ENCODE assay signal across 21 cellular contexts in the genomic region with DNA sequence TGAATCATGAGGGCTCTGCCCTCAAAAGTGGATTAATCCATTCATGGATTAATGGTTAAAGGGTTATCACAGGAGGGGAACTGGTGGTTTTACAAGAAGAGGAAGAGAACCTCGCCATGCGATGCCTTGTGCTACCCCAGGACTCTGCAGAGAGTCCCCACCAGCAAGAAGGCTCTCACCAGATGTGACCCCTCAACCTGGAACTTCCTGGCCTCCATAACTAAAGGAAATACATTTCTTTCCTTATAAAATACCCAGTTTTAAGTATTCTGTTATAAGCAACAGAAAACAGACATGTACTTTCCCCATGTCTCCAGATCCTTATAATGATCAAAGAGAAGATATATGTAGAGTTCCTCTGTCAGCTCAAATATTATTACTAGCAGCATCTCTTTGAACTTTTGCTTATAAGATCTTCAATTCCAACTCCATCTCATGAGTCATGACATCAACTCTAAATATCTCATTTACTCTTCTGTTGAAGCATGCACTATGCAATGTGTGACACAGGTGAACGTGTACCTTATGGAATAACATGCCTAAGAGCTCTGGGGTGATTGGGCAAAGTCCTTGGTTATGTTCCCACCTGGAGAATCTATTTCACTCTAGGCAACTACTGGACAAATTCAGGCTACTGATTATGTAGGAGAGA. TPM values are rescaled to one million over a fixed set of nuclear protein-coding genes. Genes with fewer than 3 reads are reported as not detected.
DNase-seq lines count a peak whose midpoint lies in the region; ATAC-seq, FAIRE-seq and TF ChIP-seq lines count a peak whose summit lies in the region.
"Had no signal": no experiment of that assay in that cellular context is flagged by ENCODE, and none has a peak within 500 bp of the region (broad histone marks: within the 10 kb centered on the region; RNA-seq: fewer than 3 reads in every experiment).

No MANE protein-coding gene starts in this region.

- CTCF ChIA-PET in A549 (lab: Yijun Ruan, JAX): interaction anchor here (0.6 to 18.2 kb wide), 8 partner anchors 9 to 130 kb away, joined by 3 to 217 read pairs (median 6); no protein-coding TSS in a partner anchor

- intact Hi-C loops in dorsolateral prefrontal cortex (cut with DNase I): no loop called here

- H3K4me1 ChIP-seq in A549 (peaks cover 71% of the 10 kb centered on the region), mucosa of rectum (ENCODE audit: control insufficient read depth in 2 of 2, insufficient read depth in 2 of 2, low read length in 2 of 2) (peaks cover 33 to 57% of the 10 kb centered on the region in 2 donors)
- H3K4me1 ChIP-seq: uterus had no signal

- H3K36me3 Mint-ChIP-seq in brain: no peaks in the 10 kb centered on the region
- H3K36me3 Mint-ChIP-seq in mesothelial cell of epicardium: no peaks in the 10 kb centered on the region
- H3K36me3 Mint-ChIP-seq: immature natural killer cell had no signal

- H3K27me3 Mint-ChIP-seq in brain: peaks cover 4% of the 10 kb centered on the region
- H3K27me3 Mint-ChIP-seq in mesothelial cell of epicardium (ENCODE audit: low read depth): no peaks in the 10 kb centered on the region

- H3K9me3 Mint-ChIP-seq in brain: no peaks in the 10 kb centered on the region
- no peaks in the 10 kb centered on the region for H3K9me3 Mint-ChIP-seq in mesothelial cell of epicardium
- H3K9me3 Mint-ChIP-seq: activated T-helper 17 cell treated with anti-CD3 and anti-CD28 coated beads, Interleukin-2, amount 50 U/mL, for 72 hours; immature natural killer cell; nephron had no signal

- FAIRE-seq in A549 (lab: Jason Lieb, UNC): no peak

- H3K4me3 Mint-ChIP-seq in brain (no peak overlapping the region), mesothelial cell of epicardium (no peak overlapping the region)
- H3K4me3 Mint-ChIP-seq: activated T-helper 17 cell treated with anti-CD3 and anti-CD28 coated beads, Interleukin-2, amount 50 U/mL, for 72 hours; immature natural killer cell; nephron had no signal

- peak in 1 of 2 experiments; percentile 37 for DNase-seq in A549 (ENCODE audit: low read depth in 1 of 2, low spot score in 1 of 2)
- peak; percentile 40 for DNase-seq in HCEC 1CT
- no peak for DNase-seq in dorsolateral prefrontal cortex
- no peak for DNase-seq in DMS114 treated with DMSO at 0.1 percent for 48 hours (lab: John Stamatoyannopoulos, UW; ENCODE audit: unreplicated experiment)
- DNase-seq in mesothelial cell of epicardium (ENCODE audit: low spot score in 2 of 2, unreplicated experiment in 2 of 2): no peak
- DNase-seq: activated CD4-positive, CD25-positive, alpha-beta regulatory T cell treated with anti-CD3 and anti-CD28 coated beads, Interleukin-2, amount 50 U/mL, for 72 hours; COR-L47; immature natural killer cell; NCI-H2081 treated with DMSO at 0.1 percent for 48 hours; NCI-H524 treated with DMSO at 0.1 percent for 48 hours; OCI-M1; stimulated activated CD4-positive, alpha-beta T cell treated with anti-CD3 and anti-CD28 coated beads, Interleukin-15, amount 100 ng/mL, for 24 hours; stomach had no signal

- H3K27ac Mint-ChIP-seq in brain: peak overlapping the region in 3 of 5 experiments; percentile 71 to 90 (median 75)
- H3K27ac Mint-ChIP-seq in mesothelial cell of epicardium: no peak overlapping the region
- H3K27ac Mint-ChIP-seq: activated T-helper 17 cell treated with anti-CD3 and anti-CD28 coated beads, Interleukin-2, amount 50 U/mL, for 72 hours; immature natural killer cell had no signal

- WGBS in A549 (ENCODE audit: missing lambda C conversion rate): 70% methylated on average over 3 of the region's 3 CpGs

- H3K9me3 ChIP-seq in A549: no peaks in the 10 kb centered on the region
- H3K9me3 ChIP-seq in mucosa of rectum (ENCODE audit: control insufficient read depth in 2 of 2, low read length in 2 of 2): no peaks in the 10 kb centered on the region
- H3K9me3 ChIP-seq: stomach, uterus had no signal

- H3K36me3 ChIP-seq in mucosa of rectum (ENCODE audit: control insufficient read depth in 2 of 2, insufficient read depth in 2 of 2, low read length in 2 of 2): no peaks in the 10 kb centered on the region
- H3K36me3 ChIP-seq: stomach, uterus had no signal

- ATAC-seq in A549: peak in 1 of 2 experiments; percentile 2; a peak in 1 of 6 replicates
- no peak for ATAC-seq in HG03175 (IDR thresholded peaks at IDR 0.05; ENCODE audit: unreplicated experiment)

- H3K4me2 ChIP-seq in A549: peak overlapping the region; percentile 59

- TF ChIP-seq CTCF in A549 (IDR thresholded peaks at IDR 0.05): no peak
- TF ChIP-seq CTCF in brain (conservative IDR thresholded peaks at IDR 0.05): no peak
- no peak for TF ChIP-seq CTCF in dorsolateral prefrontal cortex (IDR thresholded peaks at IDR 0.05 in 54 of 56, conservative IDR thresholded peaks at IDR 0.05 in 2 of 56; ENCODE audit: low read depth in 1 of 56, partially characterized antibody in 56 of 56)
- no peak for TF ChIP-seq CTCF in mesothelial cell of epicardium (IDR thresholded peaks at IDR 0.05; ENCODE audit: unreplicated experiment)

- H3K4me1 Mint-ChIP-seq in brain (peaks cover 21% of the 10 kb centered on the region), mesothelial cell of epicardium (peaks cover 16% of the 10 kb centered on the region)
- H3K4me1 Mint-ChIP-seq: activated T-helper 17 cell treated with anti-CD3 and anti-CD28 coated beads, Interleukin-2, amount 50 U/mL, for 72 hours; immature natural killer cell had no signal

- TF ChIP-seq RAD21 in A549 (conservative IDR thresholded peaks at IDR 0.05 in 1 of 2, IDR thresholded peaks at IDR 0.05 in 1 of 2): no peak

- POLR2A ChIA-PET in A549 (lab: Yijun Ruan, JAX): interaction anchor here (0.7 to 2.3 kb wide), 4 partner anchors 9 to 37 kb away, joined by 3 to 22 read pairs (median 7); partner anchors contain the start of gene ZBTB38

- H3K27ac ChIP-seq in A549 (peak overlapping the region; percentile 91 to 94), mucosa of rectum (ENCODE audit: low read depth in 2 of 2, low read length in 2 of 2) (peak overlapping the region; percentile 39 to 65), dorsolateral prefrontal cortex (peak overlapping the region in 11 of 59 donors; percentile 11 to 67 (median 33))
- H3K27ac ChIP-seq: SK-N-MC, stomach, uterus had no signal

- TF ChIP-seq EP300 in A549 (IDR thresholded peaks at IDR 0.05): no peak

- H3K9ac ChIP-seq in mucosa of rectum (ENCODE audit: low read depth in 1 of 2, low read length in 2 of 2): no peak overlapping the region

- no peak for TF ChIP-seq POLR2A in A549 (IDR thresholded peaks at IDR 0.05; ENCODE audit: low read length)

- no peak overlapping the region for H3K4me3 ChIP-seq in A549
- no peak overlapping the region for H3K4me3 ChIP-seq in mucosa of rectum (ENCODE audit: low read length in 2 of 2)
- H3K4me3 ChIP-seq in dorsolateral prefrontal cortex: no peak overlapping the region
- H3K4me3 ChIP-seq: lung, SK-N-MC, stomach, uterus had no signal

- H3K27me3 ChIP-seq in mucosa of rectum (ENCODE audit: control insufficient read depth in 2 of 2, insufficient read depth in 2 of 2, low read length in 2 of 2) (no peaks in the 10 kb centered on the region), dorsolateral prefrontal cortex (no peaks in the 10 kb centered on the region)
- H3K27me3 ChIP-seq: stomach, uterus had no signal

TF ChIP-seq in A549, 52 proteins besides CTCF, POLR2A, EP300 and RAD21:
- TF ChIP-seq FOSL2 (IDR thresholded peaks at IDR 0.05) (no peak), FOSL2 (CRISPR knock-in tag; IDR thresholded peaks at IDR 0.05) (peak; percentile 38; the same call in 1 of the 2 replicates), HOXB13 (CRISPR knock-in tag; IDR thresholded peaks at IDR 0.05; ENCODE audit: low read depth) (peak; percentile 4; the same call in 1 of the 2 replicates), ZC3H11A (IDR thresholded peaks at IDR 0.05) (no peak)

RNA-seq across cellular contexts. Expression of gene ZBTB38, which starts 37.5 kb away (rescaled TPM):
- polyA plus RNA-seq in A549 (2011; rRNA removed): 110 and 141 TPM in 2 replicates
- 17.2 and 20.9 TPM in 2 replicates for polyA plus RNA-seq in A549 (2012; cell fraction: cytosol; rRNA removed)
- 16.5 and 23.0 TPM in 2 replicates for polyA plus RNA-seq in A549 (2012; cell fraction: nucleus; rRNA removed)
- polyA plus RNA-seq in A549 (2017; fragmentation: RNase III; extraction: RNeasy Plus Mini Kit Qiagen cat#74134 plus additional on column Dnase treatment): 70.5 to 80.7 TPM (median 72.0 TPM) in 3 replicates
- 205 and 220 TPM in 2 replicates for polyA minus RNA-seq in A549 (2011; rRNA and poly(A)+ RNA removed)
- polyA plus RNA-seq in brain (ENCODE audit: insufficient read depth, low read depth, low replicate concordance): 6.0 TPM
- total RNA-seq in dorsolateral prefrontal cortex: 100 to 1,000 TPM; 101 to 187 (median 131) TPM
- 44.4 to 46.7 TPM (median 46.3 TPM) in 3 replicates for total RNA-seq in mesothelial cell of epicardium
